9 cellular contexts compared by ENCODE assay signal in genomic region chr2:95526360-95527341, GRCh38. TPM values are rescaled to one million over a fixed set of nuclear protein-coding genes. Genes with fewer than 3 reads are reported as not detected.
DNase-seq lines count a peak whose midpoint lies in the region; ATAC-seq and TF ChIP-seq lines count a peak whose summit lies in the region.
"Had no signal": no experiment of that assay in that cellular context is flagged by ENCODE, and none has a peak within 500 bp of the region (broad histone marks: within the 10 kb centered on the region; RNA-seq: fewer than 3 reads in every experiment).

No MANE protein-coding gene starts in this region.

- peak in 2 of 4 donors; percentile 4 to 14 for TF ChIP-seq POLR2A in esophagus squamous epithelium (IDR thresholded peaks at IDR 0.05)
- TF ChIP-seq POLR2A in thyroid gland (IDR thresholded peaks at IDR 0.05) = peak in 1 of 2 donors; percentile 92

- H3K27me3 ChIP-seq in esophagus squamous epithelium (no peaks in the 10 kb centered on the region), thyroid gland (no peaks in the 10 kb centered on the region)

- DNase-seq in GM12864 (ENCODE audit: low read depth) = peak; percentile 30
- peak; percentile 12 for DNase-seq in NCI-H460 (ENCODE audit: extremely low read depth, low read depth)
- DNase-seq in activated T-cell treated with anti-CD3 and anti-CD28 coated beads, Interleukin-2, amount 50 U/mL, for 1 hour = peak; percentile 51
- DNase-seq in esophagus squamous epithelium (lab: John Stamatoyannopoulos, UW) = no peak
- DNase-seq in omental fat pad (ENCODE audit: low spot score) = no peak
- DNase-seq in thyroid gland = peak; percentile 82 to 83
- no peak for DNase-seq in cerebellar nuclear complex (lab: John Stamatoyannopoulos, UW)

- H3K27ac ChIP-seq in esophagus squamous epithelium (peak overlapping the region; percentile 72 to 85 (median 82)), thyroid gland (peak overlapping the region; percentile 85 to 93 (median 89))

- TF ChIP-seq CTCF in GM12864 (IDR thresholded peaks at IDR 0.05; ENCODE audit: low read depth, low read length, missing control alignments) (peak; percentile 39), esophagus squamous epithelium (IDR thresholded peaks at IDR 0.05) (no peak), omental fat pad (IDR thresholded peaks at IDR 0.05) (no peak), thyroid gland (IDR thresholded peaks at IDR 0.05) (peak in 3 of 6 experiments; percentile 25 to 47 (median 32))

- H3K36me3 ChIP-seq in esophagus squamous epithelium = peaks cover 0 to 28% (median 0%) of the 10 kb centered on the region in 3 donors
- H3K36me3 ChIP-seq in thyroid gland = peaks cover 0 to 9% of the 10 kb centered on the region in 2 donors

- peak overlapping the region; percentile 96 for H3K4me3 ChIP-seq in GM12864 (ENCODE audit: low read depth, low read length)
- peak overlapping the region; percentile 61 to 79 (median 66) for H3K4me3 ChIP-seq in esophagus squamous epithelium
- H3K4me3 ChIP-seq in thyroid gland (replicated peaks in 1 of 3) = peak overlapping the region; percentile 36 to 92 (median 67)

- peak; percentile 76 for ATAC-seq in HG02678 (IDR thresholded peaks at IDR 0.05; ENCODE audit: unreplicated experiment)
- peak; percentile 96 for ATAC-seq in omental fat pad (ENCODE audit: low FRiP score)

- peaks cover 8 to 31% (median 12%) of the 10 kb centered on the region in 3 donors for H3K4me1 ChIP-seq in esophagus squamous epithelium
- H3K4me1 ChIP-seq in thyroid gland = peaks cover 40 to 42% of the 10 kb centered on the region in 2 donors

- WGBS in esophagus squamous epithelium, 2 donors = 13 to 36% methylated on average over 15 to 16 of the region's 84 CpGs
- WGBS in thyroid gland, 2 donors = 7 to 13% methylated on average over 33 to 51 of the region's 84 CpGs

- intact Hi-C loops in esophagus squamous epithelium (cut with DNase I) (no loop called here), thyroid gland (cut with DNase I) (no loop called here)

- no peaks in the 10 kb centered on the region for H3K9me3 ChIP-seq in esophagus squamous epithelium
- no peaks in the 10 kb centered on the region for H3K9me3 ChIP-seq in thyroid gland

RNA-seq across cellular contexts. Expression of gene TRIM43B, which starts 42.1 kb away (rescaled TPM):
- 0.25 TPM in 1 of 2 replicates, not detected in the other for total RNA-seq in NCI-H460 (2014; rRNA removed; shearing (Covaris generic))
- polyA plus RNA-seq in NCI-H460 (2014; cell fraction: nucleus; rRNA removed) = not detected in 2 replicates
- total RNA-seq in esophagus squamous epithelium (not detected), omental fat pad (not detected), thyroid gland (not detected)
- polyA plus RNA-seq: neural cell had no signal

Comparison
In these comparisons a context has a peak if more than half of its experiments do, and no peak if none do; other contexts are left out.
1. DNase-seq: peak in GM12864 (single experiment), NCI-H460 (single experiment), activated T-cell treated with anti-CD3 and anti-CD28 coated beads, Interleukin-2, amount 50 U/mL, for 1 hour (single experiment) and thyroid gland (2 of 2); none in esophagus squamous epithelium (single experiment), omental fat pad (single experiment) and cerebellar nuclear complex (0 of 2).
2. Peak in every context shown above with its lines, with median percentiles within 50 percentile points of each other: H3K4me3 ChIP-seq.